In the genomic region with DNA sequence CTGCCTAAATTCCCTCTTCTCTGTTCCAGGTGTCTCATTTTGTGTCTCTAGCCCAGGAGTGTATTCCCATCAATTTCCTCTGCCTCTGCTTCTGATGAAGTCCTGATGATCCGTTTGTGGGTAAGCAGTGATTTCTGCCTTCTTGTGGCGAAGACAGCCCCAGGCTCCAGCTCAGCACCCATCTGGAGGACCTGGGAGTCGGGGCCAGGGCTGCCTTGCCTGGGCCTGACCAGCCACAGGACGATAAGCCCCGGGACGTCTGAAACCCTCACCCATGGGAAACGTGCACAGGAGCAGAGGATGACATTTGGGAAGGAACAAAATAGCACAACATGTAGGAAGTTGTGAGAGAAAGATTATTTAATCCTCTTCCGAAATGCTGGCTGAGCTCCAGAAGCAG, we compare ENCODE assay signal across 19 cellular contexts.
DNase-seq lines count a peak whose midpoint lies in the region; TF ChIP-seq lines count a peak whose summit lies in the region.
"Had no signal": no experiment of that assay in that cellular context is flagged by ENCODE, and none has a peak within 500 bp of the region (broad histone marks: within the 10 kb centered on the region; RNA-seq: fewer than 3 reads in every experiment).

No MANE protein-coding gene starts in this region.

- no peaks in the 10 kb centered on the region for H3F3A ChIP-seq in MM.1S (ENCODE audit: insufficient read depth, low read length)

- H3K9ac ChIP-seq in NT2/D1 (ENCODE audit: insufficient read length, low read depth) (no peak overlapping the region), MM.1S (ENCODE audit: low read length) (no peak overlapping the region)
- H3K9ac ChIP-seq: BLaER1 had no signal

- H3K9me3 ChIP-seq in A673 (ENCODE audit: low read depth, low read length, poor library complexity, severe bottlenecking): no peaks in the 10 kb centered on the region
- no peaks in the 10 kb centered on the region for H3K9me3 ChIP-seq in NT2/D1 (ENCODE audit: insufficient read depth, low read length)
- no peaks in the 10 kb centered on the region for H3K9me3 ChIP-seq in MM.1S (replicated peaks; ENCODE audit: insufficient read depth, low read length)
- H3K9me3 ChIP-seq: A549, BLaER1, Caco-2, HAP-1 had no signal

- DNase-seq in A673 (ENCODE audit: low spot score) (peak; percentile 29), NT2/D1 (ENCODE audit: low read depth, low spot score) (peak; percentile 22), ureter (ENCODE audit: low spot score) (peak; percentile 23), MM.1S (no peak), retina (no peak), OCI-M2 (lab: John Stamatoyannopoulos, UW; ENCODE audit: unreplicated experiment) (no peak)
- DNase-seq: 8988T; Caco-2; CD4-positive, CD25-positive, alpha-beta regulatory T cell; CD8-positive, alpha-beta T cell; DMS153; DND-41; GOT3; HFFc6 had no signal

- BruUV-seq in A673 (replicated peaks; lab: Mats Ljungman, UMichigan): no TSS peak

- no peaks in the 10 kb centered on the region for H4K20me1 ChIP-seq in MM.1S (ENCODE audit: insufficient read depth, low read length)
- H4K20me1 ChIP-seq: BLaER1 had no signal

- POLR2A ChIA-PET in A673 (lab: Charles Lee; ENCODE audit: low non-redundant PET): no interaction called here

- H3K27ac ChIP-seq in A673 (ENCODE audit: low read depth, low read length, poor library complexity, severe bottlenecking) (no peak overlapping the region), angular gyrus (ENCODE audit: low read depth, low read length) (peak overlapping the region; percentile 67), MM.1S (ENCODE audit: low read length) (no peak overlapping the region)
- H3K27ac ChIP-seq: A549, BLaER1, C4-2B had no signal

- TF ChIP-seq CTCF in A673 (conservative IDR thresholded peaks at IDR 0.05; ENCODE audit: low read depth, low read length): no peak
- no peak for TF ChIP-seq CTCF in MM.1S (IDR thresholded peaks at IDR 0.05; ENCODE audit: low read length)

- H3K27me3 ChIP-seq in A673 (replicated peaks; ENCODE audit: insufficient read depth, low read depth, low read length, poor library complexity) (no peaks in the 10 kb centered on the region), NT2/D1 (ENCODE audit: insufficient read depth, insufficient read length) (no peaks in the 10 kb centered on the region), MM.1S (replicated peaks; ENCODE audit: insufficient read depth, low read length) (no peaks in the 10 kb centered on the region)
- H3K27me3 ChIP-seq: BLaER1 had no signal

- H3K4me1 ChIP-seq in A673 (ENCODE audit: insufficient read depth, low read length, poor library complexity, severe bottlenecking) (peaks cover 5% of the 10 kb centered on the region), NT2/D1 (ENCODE audit: insufficient read depth, insufficient read length) (no peaks in the 10 kb centered on the region), MM.1S (ENCODE audit: low read length) (no peaks in the 10 kb centered on the region)
- H3K4me1 ChIP-seq: A549, Caco-2, HAP-1 had no signal

- H3K36me3 ChIP-seq in A673 (ENCODE audit: insufficient read depth, low read length, poor library complexity, severe bottlenecking) (no peaks in the 10 kb centered on the region), NT2/D1 (ENCODE audit: insufficient read depth, insufficient read length, low read length) (no peaks in the 10 kb centered on the region), MM.1S (replicated peaks; ENCODE audit: insufficient read depth, low read length) (no peaks in the 10 kb centered on the region)
- H3K36me3 ChIP-seq: BLaER1, HAP-1 had no signal

- H2AFZ ChIP-seq in MM.1S (ENCODE audit: low read length): no peak overlapping the region

- H3K4me3 ChIP-seq in A673 (ENCODE audit: low read depth, low read length, poor library complexity, severe bottlenecking) (no peak overlapping the region), NT2/D1 (ENCODE audit: insufficient read length, low read depth) (no peak overlapping the region), MM.1S (ENCODE audit: low read length) (no peak overlapping the region)
- H3K4me3 ChIP-seq: A549, BLaER1, HAP-1 had no signal

- no peaks in the 10 kb centered on the region for H3K79me2 ChIP-seq in MM.1S (ENCODE audit: low read length)

- no peaks in the 10 kb centered on the region for H3K9me2 ChIP-seq in MM.1S (replicated peaks; ENCODE audit: insufficient read depth, low read length)

- intact Hi-C loops in A673 (cut with micrococcal nuclease; ENCODE audit: unreplicated experiment): no loop called here

- no peak overlapping the region for H3K4me2 ChIP-seq in MM.1S (ENCODE audit: low read depth, low read length)
- H3K4me2 ChIP-seq: A549, BLaER1 had no signal

- CTCF ChIA-PET in A673 (lab: Charles Lee): no interaction called here

Comparison
In these comparisons a context has a peak if more than half of its experiments do, and no peak if none do; other contexts are left out.
1. DNase-seq: peak in A673 (single experiment), NT2/D1 (single experiment) and ureter (single experiment); none in MM.1S (single experiment), retina (single experiment) and OCI-M2 (single experiment).